In the genomic region with DNA sequence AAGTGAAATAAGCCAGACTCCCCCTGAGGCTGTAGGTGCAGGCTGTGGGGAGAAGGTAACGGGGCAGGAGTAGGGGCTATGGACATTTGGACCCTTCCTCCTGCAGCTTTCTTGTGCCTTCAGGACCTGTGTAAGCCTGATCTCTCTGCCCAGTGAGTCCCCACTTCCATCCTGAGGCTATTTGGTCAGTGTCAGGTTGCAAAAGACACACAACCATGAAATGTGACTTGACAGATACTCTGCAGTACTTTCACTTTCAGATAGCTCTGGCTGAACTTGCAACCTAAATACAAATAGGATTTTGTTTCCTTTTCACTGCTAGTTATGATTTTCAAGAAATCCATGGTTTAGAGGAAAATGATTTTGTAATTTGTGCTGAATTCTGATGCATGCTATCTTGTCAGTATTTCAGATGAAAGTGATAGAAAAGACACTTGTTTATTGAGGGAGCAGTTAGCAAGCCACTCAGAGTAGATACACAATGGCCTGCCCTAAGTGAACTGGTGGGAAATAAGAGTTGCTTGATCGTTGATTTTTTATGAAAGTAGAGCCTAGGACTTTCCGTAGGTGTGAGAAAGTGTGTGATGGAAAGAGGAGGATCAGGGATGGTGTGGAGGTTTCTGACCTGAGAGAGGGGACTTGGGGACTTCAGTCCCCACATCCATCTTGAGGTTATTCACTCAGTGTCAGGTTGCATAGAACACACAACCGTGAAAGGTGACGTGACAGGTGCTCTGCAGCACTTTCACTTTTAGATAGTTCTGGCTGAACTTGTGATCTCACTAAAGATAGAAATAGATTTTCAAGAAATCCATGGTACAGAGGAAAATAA, we compare ENCODE assay signal across 1 cellular context.
TF ChIP-seq lines count a peak whose summit lies in the region.

No MANE protein-coding gene starts in this region.

TF ChIP-seq in GM12878, 131 proteins besides CTCF, POLR2A, EP300 and RAD21 (continued from another document):
- TF ChIP-seq, protein P1, sequence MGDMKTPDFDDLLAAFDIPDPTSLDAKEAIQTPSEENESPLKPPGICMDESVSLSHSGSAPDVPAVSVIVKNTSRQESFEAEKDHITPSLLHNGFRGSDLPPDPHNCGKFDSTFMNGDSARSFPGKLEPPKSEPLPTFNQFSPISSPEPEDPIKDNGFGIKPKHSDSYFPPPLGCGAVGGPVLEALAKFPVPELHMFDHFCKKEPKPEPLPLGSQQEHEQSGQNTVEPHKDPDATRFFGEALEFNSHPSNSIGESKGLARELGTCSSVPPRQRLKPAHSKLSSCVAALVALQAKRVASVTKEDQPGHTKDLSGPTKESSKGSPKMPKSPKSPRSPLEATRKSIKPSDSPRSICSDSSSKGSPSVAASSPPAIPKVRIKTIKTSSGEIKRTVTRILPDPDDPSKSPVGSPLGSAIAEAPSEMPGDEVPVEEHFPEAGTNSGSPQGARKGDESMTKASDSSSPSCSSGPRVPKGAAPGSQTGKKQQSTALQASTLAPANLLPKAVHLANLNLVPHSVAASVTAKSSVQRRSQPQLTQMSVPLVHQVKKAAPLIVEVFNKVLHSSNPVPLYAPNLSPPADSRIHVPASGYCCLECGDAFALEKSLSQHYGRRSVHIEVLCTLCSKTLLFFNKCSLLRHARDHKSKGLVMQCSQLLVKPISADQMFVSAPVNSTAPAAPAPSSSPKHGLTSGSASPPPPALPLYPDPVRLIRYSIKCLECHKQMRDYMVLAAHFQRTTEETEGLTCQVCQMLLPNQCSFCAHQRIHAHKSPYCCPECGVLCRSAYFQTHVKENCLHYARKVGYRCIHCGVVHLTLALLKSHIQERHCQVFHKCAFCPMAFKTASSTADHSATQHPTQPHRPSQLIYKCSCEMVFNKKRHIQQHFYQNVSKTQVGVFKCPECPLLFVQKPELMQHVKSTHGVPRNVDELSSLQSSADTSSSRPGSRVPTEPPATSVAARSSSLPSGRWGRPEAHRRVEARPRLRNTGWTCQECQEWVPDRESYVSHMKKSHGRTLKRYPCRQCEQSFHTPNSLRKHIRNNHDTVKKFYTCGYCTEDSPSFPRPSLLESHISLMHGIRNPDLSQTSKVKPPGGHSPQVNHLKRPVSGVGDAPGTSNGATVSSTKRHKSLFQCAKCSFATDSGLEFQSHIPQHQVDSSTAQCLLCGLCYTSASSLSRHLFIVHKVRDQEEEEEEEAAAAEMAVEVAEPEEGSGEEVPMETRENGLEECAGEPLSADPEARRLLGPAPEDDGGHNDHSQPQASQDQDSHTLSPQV (IDR thresholded peaks at IDR 0.05) = no peak
- TF ChIP-seq ASH2L (IDR thresholded peaks at IDR 0.05; ENCODE audit: borderline replicate concordance, low read depth) (no peak), KAT2A (conservative IDR thresholded peaks at IDR 0.05; ENCODE audit: control insufficient read depth, low read depth, low read length) (no peak), TCF12 (IDR thresholded peaks at IDR 0.05; ENCODE audit: low read depth, low read length) (no peak), CBFB (IDR thresholded peaks at IDR 0.05; ENCODE audit: low read depth) (0 out of 2 replicates have a peak, but pooled peaks have one; percentile 32), NFYA (IDR thresholded peaks at IDR 0.05; ENCODE audit: borderline replicate concordance, low read depth, low read length) (no peak), TCF3 (IDR thresholded peaks at IDR 0.05; ENCODE audit: borderline replicate concordance, insufficient read depth, low read depth, low read length) (0 out of 2 replicates have a peak, but pooled peaks have one; percentile 23), SMAD1 (IDR thresholded peaks at IDR 0.05; ENCODE audit: low read depth, partially characterized antibody) (no peak), TAF1 (IDR thresholded peaks at IDR 0.05; ENCODE audit: borderline replicate concordance, low read depth, low read length) (0 out of 2 replicates have a peak, but pooled peaks have one; percentile 10), GABPA (IDR thresholded peaks at IDR 0.05; ENCODE audit: low read depth) (no peak), BHLHE40 (IDR thresholded peaks at IDR 0.05; ENCODE audit: borderline replicate concordance in 1 of 2, low read depth in 2 of 2, low read length in 1 of 2) (peak in 1 of 2 experiments; percentile 6; a peak in 1 of 4 replicates), BRCA1 (IDR thresholded peaks at IDR 0.05; ENCODE audit: low read depth, low read length) (no peak), ZBED1 (IDR thresholded peaks at IDR 0.05; ENCODE audit: borderline replicate concordance) (no peak), TBL1XR1 (IDR thresholded peaks at IDR 0.05; ENCODE audit: low read depth, low read length) (no peak), SMC3 (IDR thresholded peaks at IDR 0.05; ENCODE audit: borderline replicate concordance, low read length) (no peak), ZNF217 (IDR thresholded peaks at IDR 0.05) (no peak), STAT3 (IDR thresholded peaks at IDR 0.05; ENCODE audit: low read depth, low read length) (no peak), MYC (IDR thresholded peaks at IDR 0.05; ENCODE audit: insufficient read depth, insufficient read length, insufficient replicate concordance, low read length, severe bottlenecking) (no peak), IKZF2 (IDR thresholded peaks at IDR 0.05) (no peak), ATF7 (IDR thresholded peaks at IDR 0.05; ENCODE audit: low read depth) (peak; percentile 66; the same call in 1 of the 2 replicates), MTA3 (IDR thresholded peaks at IDR 0.05; ENCODE audit: borderline replicate concordance, low read length) (no peak; the same call in 1 of the 2 replicates)
- TF ChIP-seq, protein P2, sequence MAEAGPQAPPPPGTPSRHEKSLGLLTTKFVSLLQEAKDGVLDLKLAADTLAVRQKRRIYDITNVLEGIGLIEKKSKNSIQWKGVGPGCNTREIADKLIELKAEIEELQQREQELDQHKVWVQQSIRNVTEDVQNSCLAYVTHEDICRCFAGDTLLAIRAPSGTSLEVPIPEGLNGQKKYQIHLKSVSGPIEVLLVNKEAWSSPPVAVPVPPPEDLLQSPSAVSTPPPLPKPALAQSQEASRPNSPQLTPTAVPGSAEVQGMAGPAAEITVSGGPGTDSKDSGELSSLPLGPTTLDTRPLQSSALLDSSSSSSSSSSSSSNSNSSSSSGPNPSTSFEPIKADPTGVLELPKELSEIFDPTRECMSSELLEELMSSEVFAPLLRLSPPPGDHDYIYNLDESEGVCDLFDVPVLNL (IDR thresholded peaks at IDR 0.05; ENCODE audit: low read depth, low read length) = no peak
- TF ChIP-seq, protein P3, sequence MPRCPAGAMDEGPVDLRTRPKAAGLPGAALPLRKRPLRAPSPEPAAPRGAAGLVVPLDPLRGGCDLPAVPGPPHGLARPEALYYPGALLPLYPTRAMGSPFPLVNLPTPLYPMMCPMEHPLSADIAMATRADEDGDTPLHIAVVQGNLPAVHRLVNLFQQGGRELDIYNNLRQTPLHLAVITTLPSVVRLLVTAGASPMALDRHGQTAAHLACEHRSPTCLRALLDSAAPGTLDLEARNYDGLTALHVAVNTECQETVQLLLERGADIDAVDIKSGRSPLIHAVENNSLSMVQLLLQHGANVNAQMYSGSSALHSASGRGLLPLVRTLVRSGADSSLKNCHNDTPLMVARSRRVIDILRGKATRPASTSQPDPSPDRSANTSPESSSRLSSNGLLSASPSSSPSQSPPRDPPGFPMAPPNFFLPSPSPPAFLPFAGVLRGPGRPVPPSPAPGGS (IDR thresholded peaks at IDR 0.05; ENCODE audit: borderline replicate concordance, insufficient read depth, low read depth, low read length, poor library complexity, severe bottlenecking) = no peak
- TF ChIP-seq, protein P4, sequence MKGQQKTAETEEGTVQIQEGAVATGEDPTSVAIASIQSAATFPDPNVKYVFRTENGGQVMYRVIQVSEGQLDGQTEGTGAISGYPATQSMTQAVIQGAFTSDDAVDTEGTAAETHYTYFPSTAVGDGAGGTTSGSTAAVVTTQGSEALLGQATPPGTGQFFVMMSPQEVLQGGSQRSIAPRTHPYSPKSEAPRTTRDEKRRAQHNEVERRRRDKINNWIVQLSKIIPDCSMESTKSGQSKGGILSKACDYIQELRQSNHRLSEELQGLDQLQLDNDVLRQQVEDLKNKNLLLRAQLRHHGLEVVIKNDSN (IDR thresholded peaks at IDR 0.05; ENCODE audit: borderline replicate concordance, extremely low read length, insufficient read depth, low read depth, low read length) = no peak
- TF ChIP-seq, protein P5, sequence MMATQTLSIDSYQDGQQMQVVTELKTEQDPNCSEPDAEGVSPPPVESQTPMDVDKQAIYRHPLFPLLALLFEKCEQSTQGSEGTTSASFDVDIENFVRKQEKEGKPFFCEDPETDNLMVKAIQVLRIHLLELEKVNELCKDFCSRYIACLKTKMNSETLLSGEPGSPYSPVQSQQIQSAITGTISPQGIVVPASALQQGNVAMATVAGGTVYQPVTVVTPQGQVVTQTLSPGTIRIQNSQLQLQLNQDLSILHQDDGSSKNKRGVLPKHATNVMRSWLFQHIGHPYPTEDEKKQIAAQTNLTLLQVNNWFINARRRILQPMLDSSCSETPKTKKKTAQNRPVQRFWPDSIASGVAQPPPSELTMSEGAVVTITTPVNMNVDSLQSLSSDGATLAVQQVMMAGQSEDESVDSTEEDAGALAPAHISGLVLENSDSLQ (IDR thresholded peaks at IDR 0.05) = peak; percentile 76
TF ChIP-seq in GM12878: peak in this region for 12.
